ENCODE assay signal across 1 cellular context in the genomic region with DNA sequence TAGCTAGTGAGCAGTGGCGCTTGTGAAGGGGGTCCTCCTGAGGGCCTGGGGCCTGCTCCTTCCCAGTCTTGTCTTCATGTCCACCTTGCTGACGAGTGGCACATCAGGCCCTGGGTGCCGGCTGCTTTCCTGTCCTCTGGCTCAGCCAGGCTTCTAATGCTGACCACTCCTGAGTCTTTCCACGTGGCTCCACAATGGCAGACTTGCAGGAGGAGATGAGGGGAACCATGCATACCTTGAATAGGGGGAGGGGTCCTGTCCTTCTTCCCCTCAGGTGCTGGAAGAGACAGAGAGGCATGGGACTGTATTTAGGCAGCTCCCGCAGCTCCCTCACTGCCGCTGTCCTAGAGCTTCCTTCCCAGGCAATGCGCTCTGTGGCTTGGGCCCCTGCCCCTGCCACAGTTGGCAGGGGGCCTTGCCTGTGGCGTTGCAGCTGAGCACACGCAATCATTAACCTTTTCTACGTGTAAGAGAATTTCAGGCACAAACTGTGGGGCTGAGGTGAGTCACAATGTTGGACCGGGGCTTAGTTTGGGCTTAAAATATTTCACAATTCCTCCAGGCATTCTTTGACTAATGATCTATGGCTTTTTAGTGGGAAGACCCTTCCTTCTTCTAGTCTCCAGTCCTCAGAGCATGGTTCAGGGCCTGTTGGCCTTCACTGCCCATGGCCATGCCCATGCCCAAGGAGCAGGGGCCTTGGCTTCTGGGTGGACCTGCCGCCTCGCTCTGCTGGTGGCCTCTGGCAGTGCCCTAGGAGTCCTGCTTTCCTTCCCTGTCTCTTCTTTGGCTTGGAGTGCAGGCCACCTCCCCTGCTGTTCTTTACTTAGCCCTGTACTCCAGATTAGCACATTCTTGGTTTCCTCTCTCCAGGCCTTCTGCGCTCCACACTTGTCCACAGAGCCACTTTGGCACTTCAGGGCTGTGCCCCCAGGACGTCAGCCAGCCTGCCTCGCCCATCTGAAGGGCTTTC.
TF ChIP-seq lines count a peak whose summit lies in the region.

No MANE protein-coding gene starts in this region.

TF ChIP-seq in A549, 52 proteins besides CTCF, POLR2A, EP300 and RAD21 (continued from another document):
- TF ChIP-seq, protein P1, sequence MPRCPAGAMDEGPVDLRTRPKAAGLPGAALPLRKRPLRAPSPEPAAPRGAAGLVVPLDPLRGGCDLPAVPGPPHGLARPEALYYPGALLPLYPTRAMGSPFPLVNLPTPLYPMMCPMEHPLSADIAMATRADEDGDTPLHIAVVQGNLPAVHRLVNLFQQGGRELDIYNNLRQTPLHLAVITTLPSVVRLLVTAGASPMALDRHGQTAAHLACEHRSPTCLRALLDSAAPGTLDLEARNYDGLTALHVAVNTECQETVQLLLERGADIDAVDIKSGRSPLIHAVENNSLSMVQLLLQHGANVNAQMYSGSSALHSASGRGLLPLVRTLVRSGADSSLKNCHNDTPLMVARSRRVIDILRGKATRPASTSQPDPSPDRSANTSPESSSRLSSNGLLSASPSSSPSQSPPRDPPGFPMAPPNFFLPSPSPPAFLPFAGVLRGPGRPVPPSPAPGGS (IDR thresholded peaks at IDR 0.05), result peak; percentile 72; the same call in 2 of the 3 replicates
- TF ChIP-seq MYC (IDR thresholded peaks at IDR 0.05; ENCODE audit: borderline replicate concordance, low read length), result 0 out of 2 replicates have a peak, but pooled peaks have one; percentile 16
- TF ChIP-seq, protein P2, sequence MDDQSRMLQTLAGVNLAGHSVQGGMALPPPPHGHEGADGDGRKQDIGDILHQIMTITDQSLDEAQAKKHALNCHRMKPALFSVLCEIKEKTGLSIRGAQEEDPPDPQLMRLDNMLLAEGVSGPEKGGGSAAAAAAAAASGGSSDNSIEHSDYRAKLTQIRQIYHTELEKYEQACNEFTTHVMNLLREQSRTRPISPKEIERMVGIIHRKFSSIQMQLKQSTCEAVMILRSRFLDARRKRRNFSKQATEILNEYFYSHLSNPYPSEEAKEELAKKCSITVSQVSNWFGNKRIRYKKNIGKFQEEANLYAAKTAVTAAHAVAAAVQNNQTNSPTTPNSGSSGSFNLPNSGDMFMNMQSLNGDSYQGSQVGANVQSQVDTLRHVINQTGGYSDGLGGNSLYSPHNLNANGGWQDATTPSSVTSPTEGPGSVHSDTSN (IDR thresholded peaks at IDR 0.05), result 0 out of 2 replicates have a peak, but pooled peaks have one; percentile 33
- no peak for TF ChIP-seq KDM5A (IDR thresholded peaks at IDR 0.05)
- TF ChIP-seq RFX5 (IDR thresholded peaks at IDR 0.05), result no peak
- no peak for TF ChIP-seq BHLHE40 (IDR thresholded peaks at IDR 0.05; ENCODE audit: low read depth, low read length)
- TF ChIP-seq ZC3H11A (IDR thresholded peaks at IDR 0.05), result no peak
- peak; percentile 43; the same call in 1 of the 2 replicates for TF ChIP-seq GATA3 (IDR thresholded peaks at IDR 0.05; ENCODE audit: borderline replicate concordance)
- TF ChIP-seq, protein P3, sequence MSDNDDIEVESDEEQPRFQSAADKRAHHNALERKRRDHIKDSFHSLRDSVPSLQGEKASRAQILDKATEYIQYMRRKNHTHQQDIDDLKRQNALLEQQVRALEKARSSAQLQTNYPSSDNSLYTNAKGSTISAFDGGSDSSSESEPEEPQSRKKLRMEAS (IDR thresholded peaks at IDR 0.05), result peak; percentile 53
- TF ChIP-seq NFE2L2 (conservative IDR thresholded peaks at IDR 0.05; ENCODE audit: low read length), result no peak
- TF ChIP-seq JUN (IDR thresholded peaks at IDR 0.05), result peak; percentile 71; a peak in 4 of 5 replicates
- TF ChIP-seq RCOR1 (IDR thresholded peaks at IDR 0.05; ENCODE audit: low read depth, low read length), result no peak
- TF ChIP-seq CEBPB (IDR thresholded peaks at IDR 0.05), result peak; percentile 90 to 91
- TF ChIP-seq POLR2AphosphoS2 (conservative IDR thresholded peaks at IDR 0.05; ENCODE audit: low read length), result no peak
- TF ChIP-seq HOXA7 (CRISPR knock-in tag; IDR thresholded peaks at IDR 0.05), result no peak
- TF ChIP-seq HOXB5 (CRISPR knock-in tag; IDR thresholded peaks at IDR 0.05), result peak; percentile 64; the same call in 1 of the 2 replicates
TF ChIP-seq in A549: peak in this region for 11.
